Comparison of ENCODE assay signal across 9 cellular contexts in genomic region chr2:33069894-33070651, GRCh38.
A peak's percentile ranks its signal among the peaks of the same experiment; 100 is the strongest.
DNase-seq lines count a peak whose midpoint lies in the region; ATAC-seq, FAIRE-seq and TF ChIP-seq lines count a peak whose summit lies in the region.
"Had no signal": no experiment of that assay in that cellular context is flagged by ENCODE, and none has a peak within 500 bp of the region (broad histone marks: within the 10 kb centered on the region; RNA-seq: fewer than 3 reads in every experiment).

No MANE protein-coding gene starts in this region.

- DNase-seq in GM04503 (ENCODE audit: low read depth): peak; percentile 96
- peak; percentile 87 for DNase-seq in HTR-8/SVneo (ENCODE audit: insufficient read length, low spot score)
- DNase-seq in mammary epithelial cell: peak; percentile 98
- no peak for DNase-seq in mucosa of descending colon
- no peak for DNase-seq in stimulated activated naive CD4-positive, alpha-beta T cell (lab: John Stamatoyannopoulos, UW)
- no peak for DNase-seq in NCI-H526 treated with DMSO at 0.1 percent for 48 hours (lab: John Stamatoyannopoulos, UW)

- H3K27me3 ChIP-seq in mammary epithelial cell (ENCODE audit: insufficient read depth, low read length): no peaks in the 10 kb centered on the region

- peak overlapping the region; percentile 67 for H2AFZ ChIP-seq in mammary epithelial cell (ENCODE audit: low read depth, low read length)

- H3K36me3 ChIP-seq in mammary epithelial cell (ENCODE audit: insufficient read depth, low read length): no peaks in the 10 kb centered on the region
- H3K36me3 ChIP-seq in mucosa of descending colon (ENCODE audit: low read depth): no peaks in the 10 kb centered on the region

- 0% methylated on average over 10 of the region's 10 CpGs for WGBS in mammary epithelial cell (ENCODE audit: low coverage, missing lambda C conversion rate)

- H3K9me3 ChIP-seq in mammary epithelial cell (replicated peaks; ENCODE audit: insufficient read depth, low read length) (peaks cover 14% of the 10 kb centered on the region), mucosa of descending colon (no peaks in the 10 kb centered on the region)

- TF ChIP-seq CTCF in mammary epithelial cell (conservative IDR thresholded peaks at IDR 0.05 in 1 of 2, IDR thresholded peaks at IDR 0.05 in 1 of 2; ENCODE audit: extremely low read depth in 1 of 2, insufficient read depth in 1 of 2, low read depth in 1 of 2, low read length in 2 of 2) (no peak), mucosa of descending colon (IDR thresholded peaks at IDR 0.05) (no peak)

- H3K4me1 ChIP-seq in mammary epithelial cell (ENCODE audit: insufficient read depth, low read length): peaks cover 43% of the 10 kb centered on the region
- no peaks in the 10 kb centered on the region for H3K4me1 ChIP-seq in mucosa of descending colon (ENCODE audit: low read depth)

- no peaks in the 10 kb centered on the region for H3K79me2 ChIP-seq in mammary epithelial cell (ENCODE audit: insufficient read depth, low read length)

- dilution Hi-C loops in mammary epithelial cell (cut with HindIII; ENCODE audit: low sequenced_read_pairs): loop anchor here (5.0 kb wide), 1 partner anchor 33 kb away; no protein-coding TSS in a partner anchor

- BruUV-seq in mammary epithelial cell (replicated peaks; lab: Mats Ljungman, UMichigan): TSS peak; percentile 94

- CTCF ChIA-PET in mammary epithelial cell (lab: Charles Lee; ENCODE audit: low non-redundant PET): interaction anchor here (0.6 kb wide), 1 partner anchor 555 kb away, joined by 3 read pairs; no protein-coding TSS in a partner anchor

- peak; percentile 72 for FAIRE-seq in HTR-8/SVneo (lab: Jason Lieb, UNC)

- peak overlapping the region; percentile 18 to 37 (median 21) for H3K4me3 ChIP-seq in mammary epithelial cell (replicated peaks in 1 of 3; ENCODE audit: insufficient read depth in 1 of 3, low read depth in 2 of 3, low read length in 3 of 3)
- H3K4me3 ChIP-seq in mucosa of descending colon: no peak overlapping the region

- peak overlapping the region; percentile 81 for H3K4me2 ChIP-seq in mammary epithelial cell (ENCODE audit: insufficient read depth, low read depth, low read length)

- H3K9ac ChIP-seq in mammary epithelial cell (ENCODE audit: insufficient read depth, low read length): peak overlapping the region; percentile 66

- no peaks in the 10 kb centered on the region for H4K20me1 ChIP-seq in mammary epithelial cell (ENCODE audit: insufficient read depth, low read length)

- peak; percentile 68 for ATAC-seq in mucosa of descending colon
- no peak for ATAC-seq in GM18502 (IDR thresholded peaks at IDR 0.05; ENCODE audit: poor library complexity, unreplicated experiment)
- no peak for ATAC-seq in HG03097 (IDR thresholded peaks at IDR 0.05; ENCODE audit: low FRiP score, unreplicated experiment)

- in situ Hi-C loops in mammary epithelial cell (cut with MboI; ENCODE audit: low sequenced_read_pairs in 2 of 2): no loop called here

- H3K27ac ChIP-seq in mammary epithelial cell (ENCODE audit: insufficient read depth, low read depth, low read length): peak overlapping the region; percentile 99
- H3K27ac ChIP-seq: HL-60 had no signal

- intact Hi-C loops in mammary epithelial cell (cut with micrococcal nuclease) (loop anchor here (1.0 to 5.0 kb wide), 4 partner anchors 33 to 142 kb away; partner anchors contain the start of gene LTBP1), mucosa of descending colon (cut with DNase I, micrococcal nuclease) (no loop called here)

Comparison
In these comparisons a context has a peak if more than half of its experiments do, and no peak if none do; other contexts are left out.
1. DNase-seq: peak in GM04503 (single experiment), HTR-8/SVneo (single experiment) and mammary epithelial cell (single experiment); none in mucosa of descending colon (0 of 3), stimulated activated naive CD4-positive, alpha-beta T cell (0 of 6) and NCI-H526 treated with DMSO at 0.1 percent for 48 hours (single experiment).